Comparison of ENCODE assay signal across 16 cellular contexts in genomic region chr12:120159509-120160237, GRCh38.
"Had no signal": no experiment of that assay in that cellular context is flagged by ENCODE, and none has a peak within 500 bp of the region (broad histone marks: within the 10 kb centered on the region; RNA-seq: fewer than 3 reads in every experiment).

No MANE protein-coding gene starts in this region.

- H3K4me3 ChIP-seq: body of pancreas, coronary artery, esophagus squamous epithelium, SK-N-MC had no signal

- H3K27me3 ChIP-seq: body of pancreas, esophagus squamous epithelium had no signal

- H3K4me1 ChIP-seq: body of pancreas, esophagus squamous epithelium had no signal

- DNase-seq: activated CD4-positive, alpha-beta T cell treated with anti-CD3 and anti-CD28 coated beads, Interleukin-2, amount 10 ng/mL, durations not matched to agents 7 days and 5 days; activated CD8-positive, alpha-beta memory T cell treated with anti-CD3 and anti-CD28 coated beads, Interleukin-2, amount 10 ng/mL, durations not matched to agents 7 days and 5 days; activated effector memory CD4-positive, alpha-beta T cell treated with anti-CD3 and anti-CD28 coated beads, Interleukin-2, amount 50 U/mL, for 16 hours; activated T-cell treated with anti-CD3 and anti-CD28 coated beads, Interleukin-2, amount 50 U/mL, for 4 hours; amniotic stem cell; esophagus squamous epithelium; glutamatergic neuron; natural killer cell; nucleus accumbens; stimulated activated CD4-positive, alpha-beta T cell treated with anti-CD3 and anti-CD28 coated beads, Interleukin-1b, Interleukin-23, amount 100 ng/mL, for 48 hours; T-helper 9 cell had no signal

- H3K27me3 Mint-ChIP-seq: activated CD4-positive, alpha-beta T cell treated with anti-CD3 and anti-CD28 coated beads, Interleukin-2, amount 10 ng/mL, durations not matched to agents 7 days and 5 days; activated CD8-positive, alpha-beta memory T cell treated with anti-CD3 and anti-CD28 coated beads, Interleukin-2, amount 10 ng/mL, durations not matched to agents 7 days and 5 days; activated naive CD8-positive, alpha-beta T cell; central memory CD8-positive, alpha-beta T cell had no signal

- H3K4me3 Mint-ChIP-seq: activated CD4-positive, alpha-beta T cell treated with anti-CD3 and anti-CD28 coated beads, Interleukin-2, amount 10 ng/mL, durations not matched to agents 7 days and 5 days; activated CD8-positive, alpha-beta memory T cell treated with anti-CD3 and anti-CD28 coated beads, Interleukin-2, amount 10 ng/mL, durations not matched to agents 7 days and 5 days; activated naive CD8-positive, alpha-beta T cell; activated T-cell treated with anti-CD3 and anti-CD28 coated beads, Interleukin-2, amount 50 U/mL, for 4 hours; central memory CD8-positive, alpha-beta T cell; natural killer cell had no signal

- H3K4me1 Mint-ChIP-seq: natural killer cell had no signal

- ATAC-seq: activated CD8-positive, alpha-beta memory T cell treated with anti-CD3 and anti-CD28 coated beads, Interleukin-2, amount 10 ng/mL, durations not matched to agents 7 days and 5 days; activated T-cell treated with anti-CD3 and anti-CD28 coated beads, Interleukin-2, amount 50 U/mL, for 4 hours; body of pancreas; natural killer cell had no signal

- H3K9me3 Mint-ChIP-seq: activated CD4-positive, alpha-beta T cell treated with anti-CD3 and anti-CD28 coated beads, Interleukin-2, amount 10 ng/mL, durations not matched to agents 7 days and 5 days; activated T-cell treated with anti-CD3 and anti-CD28 coated beads, Interleukin-2, amount 50 U/mL, for 4 hours; central memory CD8-positive, alpha-beta T cell; natural killer cell had no signal

- H3K9me3 ChIP-seq: body of pancreas, esophagus squamous epithelium had no signal

- H3K27ac Mint-ChIP-seq: activated CD4-positive, alpha-beta T cell treated with anti-CD3 and anti-CD28 coated beads, Interleukin-2, amount 10 ng/mL, durations not matched to agents 7 days and 5 days; activated CD8-positive, alpha-beta memory T cell treated with anti-CD3 and anti-CD28 coated beads, Interleukin-2, amount 10 ng/mL, durations not matched to agents 7 days and 5 days; activated naive CD8-positive, alpha-beta T cell had no signal

- H3K27ac ChIP-seq: body of pancreas, coronary artery, SK-N-MC had no signal
